ENCODE assay signal across 18 cellular contexts in genomic region chr6:44135173-44135748, GRCh38. TPM values are rescaled to one million over a fixed set of nuclear protein-coding genes. Genes with fewer than 3 reads are reported as not detected.
DNase-seq lines count a peak whose midpoint lies in the region; FAIRE-seq and TF ChIP-seq lines count a peak whose summit lies in the region.
"Had no signal": no experiment of that assay in that cellular context is flagged by ENCODE, and none has a peak within 500 bp of the region (broad histone marks: within the 10 kb centered on the region; RNA-seq: fewer than 3 reads in every experiment).

No MANE protein-coding gene starts in this region.

- peaks cover 0 to 21% (median 9%) of the 10 kb centered on the region in 3 donors for H3K4me1 Mint-ChIP-seq in CD8-positive, alpha-beta memory T cell
- H3K4me1 Mint-ChIP-seq in astrocyte (ENCODE audit: low read depth, unreplicated experiment) = peaks cover 3% of the 10 kb centered on the region

- H3K4me2 ChIP-seq in astrocyte (ENCODE audit: low read length) = no peak overlapping the region

- no peaks in the 10 kb centered on the region for H3K27me3 Mint-ChIP-seq in CD8-positive, alpha-beta memory T cell
- no peaks in the 10 kb centered on the region for H3K27me3 Mint-ChIP-seq in astrocyte (ENCODE audit: low read depth, unreplicated experiment)

- CTCF ChIA-PET in CD8-positive, alpha-beta memory T cell (lab: Charles Lee) = no interaction called here

- peaks cover 6% of the 10 kb centered on the region for H3K4me1 ChIP-seq in CD8-positive, alpha-beta memory T cell (ENCODE audit: insufficient read depth, low read length)
- H3K4me1 ChIP-seq in astrocyte (ENCODE audit: insufficient read depth, low read length) = peaks cover 5% of the 10 kb centered on the region

- peaks cover under 1 to 47% (median 3%) of the 10 kb centered on the region in 3 donors for H3K36me3 Mint-ChIP-seq in CD8-positive, alpha-beta memory T cell
- peaks cover 37% of the 10 kb centered on the region for H3K36me3 Mint-ChIP-seq in astrocyte (ENCODE audit: low read depth, unreplicated experiment)

- peaks cover 48% of the 10 kb centered on the region for H4K20me1 ChIP-seq in astrocyte (ENCODE audit: insufficient read depth, low read length)

- H3K4me3 Mint-ChIP-seq in CD8-positive, alpha-beta memory T cell = peak overlapping the region in 1 of 7 donors; percentile 52
- H3K4me3 Mint-ChIP-seq in astrocyte (ENCODE audit: unreplicated experiment) = peak overlapping the region; percentile 60

- DNase-seq in CD8-positive, alpha-beta memory T cell = no peak
- DNase-seq in astrocyte (ENCODE audit: low read depth) (no peak), left kidney (ENCODE audit: low read depth, low spot score) (peak; percentile 77), superior temporal gyrus (ENCODE audit: extremely low spot score) (peak; percentile 50), cortex of kidney (lab: John Stamatoyannopoulos, UW) (no peak), NCI-H187 (lab: John Stamatoyannopoulos, UW) (no peak), NCI-H2196 treated with DMSO at 0.1 percent for 48 hours (lab: John Stamatoyannopoulos, UW; ENCODE audit: unreplicated experiment) (no peak)
- DNase-seq: BE2C, COR-L47, DMS153, MV-4-11, NCI-H1417 treated with DMSO at 0.1 percent for 48 hours, NCI-H2081, NCI-H526, RPMI8226, SJCRH30 had no signal

- FAIRE-seq in astrocyte (lab: Jason Lieb, UNC) = no peak

- no peak overlapping the region for H3K9ac ChIP-seq in astrocyte (ENCODE audit: low read length)

- no peaks in the 10 kb centered on the region for H3K9me3 Mint-ChIP-seq in CD8-positive, alpha-beta memory T cell
- peaks cover 1% of the 10 kb centered on the region for H3K9me3 Mint-ChIP-seq in astrocyte (ENCODE audit: unreplicated experiment)

- POLR2A ChIA-PET in CD8-positive, alpha-beta memory T cell (lab: Charles Lee) = no interaction called here

- H3K4me3 ChIP-seq in CD8-positive, alpha-beta memory T cell (ENCODE audit: low read length) = no peak overlapping the region
- H3K4me3 ChIP-seq in astrocyte (ENCODE audit: insufficient read depth, low read depth, low read length) = no peak overlapping the region
- H3K4me3 ChIP-seq: SJCRH30 had no signal

- H3K27ac ChIP-seq in CD8-positive, alpha-beta memory T cell (ENCODE audit: low read depth, low read length) = peak overlapping the region; percentile 54
- H3K27ac ChIP-seq in astrocyte (ENCODE audit: low read depth, low read length) = no peak overlapping the region
- H3K27ac ChIP-seq: SJCRH30 had no signal

- no peaks in the 10 kb centered on the region for H3K9me3 ChIP-seq in CD8-positive, alpha-beta memory T cell (ENCODE audit: low read length)
- no peaks in the 10 kb centered on the region for H3K9me3 ChIP-seq in astrocyte (ENCODE audit: insufficient read depth, low read depth, low read length)
- H3K9me3 ChIP-seq: BE2C, SJCRH30 had no signal

- TF ChIP-seq CTCF in astrocyte (IDR thresholded peaks at IDR 0.05; ENCODE audit: insufficient read depth, low read depth, low read length) = no peak

- H3K79me2 ChIP-seq in astrocyte (ENCODE audit: insufficient read depth, low read length) = peaks cover 4% of the 10 kb centered on the region

- peaks cover 7% of the 10 kb centered on the region for H3K36me3 ChIP-seq in CD8-positive, alpha-beta memory T cell (ENCODE audit: insufficient read depth, low read length)
- H3K36me3 ChIP-seq in astrocyte (ENCODE audit: insufficient read depth, low read length) = peaks cover 2% of the 10 kb centered on the region
- H3K36me3 ChIP-seq: BE2C, SJCRH30 had no signal

- H3K27me3 ChIP-seq in CD8-positive, alpha-beta memory T cell (ENCODE audit: insufficient read depth, low read length, poor library complexity, severe bottlenecking) = no peaks in the 10 kb centered on the region
- H3K27me3 ChIP-seq in astrocyte (ENCODE audit: insufficient read depth, low read length) = no peaks in the 10 kb centered on the region
- H3K27me3 ChIP-seq: BE2C, SJCRH30 had no signal

- H3K27ac Mint-ChIP-seq in CD8-positive, alpha-beta memory T cell = peak overlapping the region in 2 of 8 donors; percentile 58 to 86
- no peak overlapping the region for H3K27ac Mint-ChIP-seq in astrocyte (ENCODE audit: unreplicated experiment)

- H2AFZ ChIP-seq in astrocyte (ENCODE audit: low read depth, low read length) = no peak overlapping the region

RNA-seq across cellular contexts. Expression of gene TMEM63B, which starts 7.9 kb away (rescaled TPM):
- total RNA-seq in CD8-positive, alpha-beta memory T cell = 10 to 100 TPM; 18.4 to 20.3 TPM
- polyA plus RNA-seq in CD8-positive, alpha-beta memory T cell = 1.9 TPM
- total RNA-seq in astrocyte = 86.6 and 95.6 TPM in 2 replicates

RNA-seq across cellular contexts. Expression of gene MRPL14, which starts 8.0 kb away (rescaled TPM):
- 10 to 100 TPM; 48.5 to 48.7 TPM for total RNA-seq in CD8-positive, alpha-beta memory T cell
- polyA plus RNA-seq in CD8-positive, alpha-beta memory T cell = 108 TPM
- total RNA-seq in astrocyte = 53.4 and 56.1 TPM in 2 replicates

RNA-seq across cellular contexts. Expression of gene CAPN11, which starts 23.4 kb away (rescaled TPM):
- not detected for total RNA-seq in CD8-positive, alpha-beta memory T cell
- not detected for polyA plus RNA-seq in CD8-positive, alpha-beta memory T cell
- total RNA-seq in astrocyte = not detected in 2 replicates
- total RNA-seq: HT1080, OCI-LY7 had no signal

Comparison
In these comparisons a context has a peak if more than half of its experiments do, and no peak if none do; other contexts are left out.
1. DNase-seq: peak in left kidney (single experiment) and superior temporal gyrus (single experiment); none in CD8-positive, alpha-beta memory T cell (0 of 5), astrocyte (single experiment), cortex of kidney (single experiment), NCI-H187 (0 of 2) and NCI-H2196 treated with DMSO at 0.1 percent for 48 hours (single experiment).